ENCODE assay signal across 16 cellular contexts in genomic region chr1:208595745-208596144, GRCh38.
DNase-seq lines count a peak whose midpoint lies in the region; ATAC-seq and TF ChIP-seq lines count a peak whose summit lies in the region.
"Had no signal": no experiment of that assay in that cellular context is flagged by ENCODE, and none has a peak within 500 bp of the region (broad histone marks: within the 10 kb centered on the region; RNA-seq: fewer than 3 reads in every experiment).

No MANE protein-coding gene starts in this region.

- no peaks in the 10 kb centered on the region for H3K36me3 ChIP-seq in MG63
- H3K36me3 ChIP-seq: BLaER1, esophagus squamous epithelium, lower lobe of right lung, right atrium auricular region had no signal

- H3K4me3 ChIP-seq in MG63 (no peak overlapping the region), choroid plexus epithelial cell (ENCODE audit: low read depth, low read length) (no peak overlapping the region)
- H3K4me3 ChIP-seq: BLaER1, esophagus squamous epithelium, lower lobe of right lung, right atrium auricular region had no signal

- H3K9me3 ChIP-seq in MG63, result no peaks in the 10 kb centered on the region
- H3K9me3 ChIP-seq: BLaER1, esophagus squamous epithelium, lower lobe of right lung, right atrium auricular region had no signal

- no peaks in the 10 kb centered on the region for H3K27me3 ChIP-seq in MG63
- H3K27me3 ChIP-seq: BLaER1, right atrium auricular region had no signal

- ATAC-seq in GM21723 (IDR thresholded peaks at IDR 0.05; ENCODE audit: unreplicated experiment), result no peak
- ATAC-seq in GM19452 (IDR thresholded peaks at IDR 0.05; ENCODE audit: unreplicated experiment), result no peak
- ATAC-seq: activated CD8-positive, alpha-beta T cell treated with anti-CD3 and anti-CD28 coated beads for 36 hours; lower lobe of right lung had no signal

- TF ChIP-seq CTCF in choroid plexus epithelial cell (conservative IDR thresholded peaks at IDR 0.05; ENCODE audit: low read depth, low read length), result no peak

- DNase-seq in EH (ENCODE audit: low read depth) (peak; percentile 92), MG63 (peak; percentile 66), choroid plexus epithelial cell (ENCODE audit: low read depth) (peak; percentile 70), kidney tubule cell (ENCODE audit: low spot score) (peak; percentile 45), SKM-1 treated with dmso at 0.1 percent for 144 hours (lab: John Stamatoyannopoulos, UW; ENCODE audit: unreplicated experiment) (no peak), NCI-H1436 treated with DMSO at 0.1 percent for 48 hours (lab: John Stamatoyannopoulos, UW) (no peak)
- DNase-seq: activated CD8-positive, alpha-beta T cell treated with anti-CD3 and anti-CD28 coated beads for 36 hours; DMS 273 treated with DMSO at 0.1 percent for 48 hours; esophagus squamous epithelium; lower lobe of right lung; stimulated activated CD4-positive, alpha-beta T cell treated with anti-CD3 and anti-CD28 coated beads, Interleukin-1b, Interleukin-23, amount 100 ng/mL, for 48 hours; substantia nigra had no signal

Comparison
In these comparisons a context has a peak if more than half of its experiments do, and no peak if none do; other contexts are left out.
1. DNase-seq: peak in EH (single experiment), MG63 (single experiment), choroid plexus epithelial cell (single experiment) and kidney tubule cell (single experiment); none in SKM-1 treated with dmso at 0.1 percent for 144 hours (single experiment) and NCI-H1436 treated with DMSO at 0.1 percent for 48 hours (single experiment).